In genomic region chr6:70547313-70547712, GRCh38 we compare ENCODE assay signal across 9 cellular contexts. TPM values are rescaled to one million over a fixed set of nuclear protein-coding genes. Genes with fewer than 3 reads are reported as not detected.
DNase-seq lines count a peak whose midpoint lies in the region; ATAC-seq and TF ChIP-seq lines count a peak whose summit lies in the region.
"Had no signal": no experiment of that assay in that cellular context is flagged by ENCODE, and none has a peak within 500 bp of the region (broad histone marks: within the 10 kb centered on the region; RNA-seq: fewer than 3 reads in every experiment).

No MANE protein-coding gene starts in this region.

- TF ChIP-seq CTCF in Caco-2 (IDR thresholded peaks at IDR 0.05; ENCODE audit: insufficient read depth in 1 of 2, low read depth in 1 of 2, low read length in 1 of 2, severe bottlenecking in 1 of 2, unreplicated experiment in 1 of 2) = peak; percentile 25 to 67
- peak; percentile 62 for TF ChIP-seq CTCF in astrocyte of the cerebellum (IDR thresholded peaks at IDR 0.05; ENCODE audit: low read depth, low read length, missing control alignments)
- TF ChIP-seq CTCF in kidney epithelial cell (IDR thresholded peaks at IDR 0.05; ENCODE audit: insufficient read depth, low read length, poor library complexity, severe bottlenecking) = peak; percentile 53

- H3K4me3 ChIP-seq in Caco-2 (ENCODE audit: low read depth, low read length) (no peak overlapping the region), astrocyte of the cerebellum (ENCODE audit: low read depth, low read length) (no peak overlapping the region), kidney epithelial cell (ENCODE audit: low read depth, low read length) (no peak overlapping the region)

- H3K4me1 Mint-ChIP-seq in Caco-2 (ENCODE audit: low read depth, unreplicated experiment) = no peaks in the 10 kb centered on the region

- CTCF ChIA-PET in Caco-2 (lab: Charles Lee) = interaction anchor here (1.2 kb wide), 1 partner anchor 140 kb away, joined by 3 read pairs; no protein-coding TSS in a partner anchor

- no peaks in the 10 kb centered on the region for H3K9me3 Mint-ChIP-seq in Caco-2 (ENCODE audit: unreplicated experiment)

- TF ChIP-seq RAD21 in Ishikawa (IDR thresholded peaks at IDR 0.05; ENCODE audit: low read depth) = peak; percentile 49

- in situ Hi-C loops in astrocyte of the cerebellum (cut with HindIII; ENCODE audit: low sequenced_read_pairs) = no loop called here

- H3K4me1 ChIP-seq in Caco-2 = no peaks in the 10 kb centered on the region

- TF ChIP-seq EP300 in Ishikawa (IDR thresholded peaks at IDR 0.05; ENCODE audit: borderline replicate concordance) = no peak

- H3K27me3 ChIP-seq in Caco-2 (replicated peaks; ENCODE audit: control insufficient read depth, insufficient read depth, low read length) (no peaks in the 10 kb centered on the region), kidney epithelial cell (ENCODE audit: control insufficient read depth, insufficient read depth, low read length) (no peaks in the 10 kb centered on the region)

- H3K4me3 Mint-ChIP-seq in Caco-2 (ENCODE audit: unreplicated experiment) = no peak overlapping the region

- H3K9me3 ChIP-seq in Caco-2 = no peaks in the 10 kb centered on the region

- intact Hi-C loops in Caco-2 (cut with micrococcal nuclease; ENCODE audit: unreplicated experiment) = loop anchor here (1.0 kb wide), 3 partner anchors 120 to 337 kb away; partner anchors contain the start of gene SMAP1

- no peaks in the 10 kb centered on the region for H3K27me3 Mint-ChIP-seq in Caco-2 (ENCODE audit: insufficient read depth, unreplicated experiment)

- H3K27ac Mint-ChIP-seq in Caco-2 (ENCODE audit: unreplicated experiment) = no peak overlapping the region

- no TSS peak for BruUV-seq in Caco-2 (replicated peaks; lab: Mats Ljungman, UMichigan)

- POLR2A ChIA-PET in Caco-2 (lab: Charles Lee) = no interaction called here

- H3K36me3 Mint-ChIP-seq in Caco-2 (ENCODE audit: insufficient read depth, unreplicated experiment) = no peaks in the 10 kb centered on the region

- ATAC-seq in GM19452 (IDR thresholded peaks at IDR 0.05; ENCODE audit: unreplicated experiment) = no peak

- DNase-seq in Caco-2 = no peak
- DNase-seq in astrocyte of the cerebellum (ENCODE audit: low read depth) = no peak
- no peak for DNase-seq in kidney epithelial cell (ENCODE audit: low read depth)
- DNase-seq in SHP77 (lab: John Stamatoyannopoulos, UW) = no peak
- no peak for DNase-seq in occipital lobe (lab: John Stamatoyannopoulos, UW)
- no peak for DNase-seq in putamen (ENCODE audit: low spot score)
- DNase-seq: activated CD4-positive, alpha-beta T cell treated with anti-CD3 and anti-CD28 coated beads for 4 hours had no signal

- H3K36me3 ChIP-seq in Caco-2 (ENCODE audit: control insufficient read depth, insufficient read depth, low read length) = no peaks in the 10 kb centered on the region
- H3K36me3 ChIP-seq in kidney epithelial cell (ENCODE audit: control insufficient read depth, insufficient read depth, low read length) = no peaks in the 10 kb centered on the region

TF ChIP-seq in Ishikawa, 13 proteins besides CTCF, POLR2A, EP300 and RAD21:
- TF ChIP-seq TEAD4 (IDR thresholded peaks at IDR 0.05) (no peak), CREB1 (IDR thresholded peaks at IDR 0.05; ENCODE audit: low read depth) (no peak), NFIC (IDR thresholded peaks at IDR 0.05) (no peak), TCF12 (IDR thresholded peaks at IDR 0.05; ENCODE audit: low read depth) (no peak), TAF1 (IDR thresholded peaks at IDR 0.05; ENCODE audit: low read depth) (no peak), ZBTB7A (IDR thresholded peaks at IDR 0.05; ENCODE audit: low read depth) (no peak), FOXM1 (IDR thresholded peaks at IDR 0.05; ENCODE audit: borderline replicate concordance, low read depth) (no peak), USF1 (IDR thresholded peaks at IDR 0.05) (no peak), CEBPB (IDR thresholded peaks at IDR 0.05) (no peak), YY1 (IDR thresholded peaks at IDR 0.05; ENCODE audit: low read depth) (no peak), MAX (IDR thresholded peaks at IDR 0.05) (no peak), REST (IDR thresholded peaks at IDR 0.05; ENCODE audit: low read depth) (no peak), EGR1 (IDR thresholded peaks at IDR 0.05) (no peak)

RNA-seq across cellular contexts. Expression of gene SDHAF4, which starts 19.4 kb away (rescaled TPM):
- total RNA-seq in Caco-2 (2022) (8.4 and 10.9 TPM in 2 replicates), kidney epithelial cell (8.2 and 14.0 TPM in 2 replicates), occipital lobe (19.2 TPM)
